ENCODE assay signal across 14 cellular contexts in genomic region chr4:6011686-6012085, GRCh38. TPM values are rescaled to one million over a fixed set of nuclear protein-coding genes. Genes with fewer than 3 reads are reported as not detected.
DNase-seq lines count a peak whose midpoint lies in the region; ATAC-seq and TF ChIP-seq lines count a peak whose summit lies in the region.
"Had no signal": no experiment of that assay in that cellular context is flagged by ENCODE, and none has a peak within 500 bp of the region (broad histone marks: within the 10 kb centered on the region; RNA-seq: fewer than 3 reads in every experiment).

No MANE protein-coding gene starts in this region.

- intact Hi-C loops in left lung (cut with DNase I), result no loop called here

- H3K36me3 ChIP-seq in BLaER1 treated with 17β-estradiol and CSF1 and Interleukin-3, amounts not matched to agents 10 nM and 100 nM, result no peaks in the 10 kb centered on the region
- H3K36me3 ChIP-seq in left lung, result no peaks in the 10 kb centered on the region
- H3K36me3 ChIP-seq: ovary had no signal

- ATAC-seq in left lung (peak; percentile 74), HG02610 (IDR thresholded peaks at IDR 0.05; ENCODE audit: unreplicated experiment) (no peak), GM19035 (IDR thresholded peaks at IDR 0.05; ENCODE audit: unreplicated experiment) (no peak), HG02642 (IDR thresholded peaks at IDR 0.05; ENCODE audit: poor library complexity, unreplicated experiment) (no peak)

- H3K4me1 ChIP-seq in BLaER1 treated with 17β-estradiol and CSF1 and Interleukin-3, amounts not matched to agents 10 nM and 100 nM, result peaks cover 6 to 45% (median 33%) of the 10 kb centered on the region in 10 experiments; a peak in 17 of 20 replicates
- no peaks in the 10 kb centered on the region for H3K4me1 ChIP-seq in left lung

- no peak overlapping the region for H3K27ac ChIP-seq in BLaER1 treated with 17β-estradiol and CSF1 and Interleukin-3, amounts not matched to agents 10 nM and 100 nM
- H3K27ac ChIP-seq in left lung, result no peak overlapping the region
- H3K27ac ChIP-seq: ovary had no signal

- H4K20me1 ChIP-seq in BLaER1 treated with 17β-estradiol and CSF1 and Interleukin-3, amounts not matched to agents 10 nM and 100 nM, result peaks cover 0 to 19% (median 11%) of the 10 kb centered on the region in 11 experiments; a peak in 11 of 22 replicates

- H3K9me3 ChIP-seq in BLaER1 treated with 17β-estradiol and CSF1 and Interleukin-3, amounts not matched to agents 10 nM and 100 nM (replicated peaks in 1 of 11), result no peaks in the 10 kb centered on the region
- H3K9me3 ChIP-seq in left lung, result no peaks in the 10 kb centered on the region
- H3K9me3 ChIP-seq: ovary had no signal

- H3K27me3 ChIP-seq in BLaER1 treated with 17β-estradiol and CSF1 and Interleukin-3, amounts not matched to agents 10 nM and 100 nM, result peaks cover 24 to 35% (median 30%) of the 10 kb centered on the region in 11 experiments
- peaks cover 0 to 52% of the 10 kb centered on the region in 2 donors for H3K27me3 ChIP-seq in left lung
- H3K27me3 ChIP-seq: ovary had no signal

- no peak overlapping the region for H3K4me3 ChIP-seq in BLaER1 treated with 17β-estradiol and CSF1 and Interleukin-3, amounts not matched to agents 10 nM and 100 nM
- no peak overlapping the region for H3K4me3 ChIP-seq in left lung
- H3K4me3 ChIP-seq: ovary had no signal

- peak; percentile 26 for DNase-seq in ELF-1 (ENCODE audit: low read depth, low spot score)
- DNase-seq in SK-N-DZ (ENCODE audit: low spot score), result peak; percentile 61
- peak in 1 of 2 donors; percentile 77 for DNase-seq in left lung
- no peak for DNase-seq in AG08395 (ENCODE audit: low spot score)
- DNase-seq: activated CD8-positive, alpha-beta memory T cell treated with anti-CD3 and anti-CD28 coated beads, Interleukin-2, amount 50 U/mL, for 4 hours; activated naive CD8-positive, alpha-beta T cell treated with anti-CD3 and anti-CD28 coated beads, Interleukin-2, amount 10 ng/mL, durations not matched to agents 7 days and 5 days; CD4-positive, alpha-beta memory T cell; stimulated activated naive B cell treated with anti-CD40 and anti-IgM and Interleukin-4, amounts not matched to agents 10 μg/mL and 1 μg/mL and 100 μg/mL, for 72 hours had no signal

- no peak overlapping the region for H3K9ac ChIP-seq in BLaER1 treated with 17β-estradiol and CSF1 and Interleukin-3, amounts not matched to agents 10 nM and 100 nM

- no peak for TF ChIP-seq CTCF in left lung (IDR thresholded peaks at IDR 0.05)

- peak overlapping the region in 10 of 11 experiments; percentile 8 to 75 (median 62); a peak in 18 of 22 replicates for H3K4me2 ChIP-seq in BLaER1 treated with 17β-estradiol and CSF1 and Interleukin-3, amounts not matched to agents 10 nM and 100 nM

RNA-seq across cellular contexts. Expression of gene C4orf50, which starts 6.5 kb away (rescaled TPM):
- 0.92 and 1.1 TPM in 2 replicates for polyA plus RNA-seq in SK-N-DZ (2014; cell fraction: cytosol; rRNA removed)
- 0.73 and 1.3 TPM in 2 replicates for polyA plus RNA-seq in SK-N-DZ (2014; cell fraction: nucleus; rRNA removed)
- total RNA-seq in left lung, result under 1 TPM; 0.03 to 0.10 TPM
- total RNA-seq: glomerular endothelial cell had no signal
